In genomic region chr4:188976644-188977115, GRCh38 we compare ENCODE assay signal across 8 cellular contexts.
DNase-seq lines count a peak whose midpoint lies in the region; ATAC-seq and TF ChIP-seq lines count a peak whose summit lies in the region.

No MANE protein-coding gene starts in this region.

- no peak for TF ChIP-seq CTCF in GM23338 (conservative IDR thresholded peaks at IDR 0.05; ENCODE audit: low read depth in 2 of 2)
- no peak for TF ChIP-seq CTCF in endodermal cell (conservative IDR thresholded peaks at IDR 0.05)
- no peak for TF ChIP-seq CTCF in osteocyte (IDR thresholded peaks at IDR 0.05)

- H3K4me3 ChIP-seq in GM23338 (no peak overlapping the region), endodermal cell (ENCODE audit: low read length) (peak overlapping the region; percentile 65)

- peak overlapping the region; percentile 10; the same call in 1 of the 2 replicates for H3K4me2 ChIP-seq in GM23338

- H3K9ac ChIP-seq in endodermal cell (ENCODE audit: extremely low read depth, low read length, poor library complexity, severe bottlenecking): peak overlapping the region; percentile 60

- H3K9me2 ChIP-seq in GM23338 (ENCODE audit: insufficient read depth): no peaks in the 10 kb centered on the region

- H3F3A ChIP-seq in GM23338 (replicated peaks; ENCODE audit: low read depth): 0 out of 2 replicates have a peak, but pooled peaks cover 8% of the 10 kb centered on the region

- WGBS in endodermal cell (ENCODE audit: insufficient coverage in 1 of 2, insufficient read length in 1 of 2), 2 experiments: 6% methylated on average over 1 of the region's 2 CpGs; no CpG with 5 or more reads in 1 of the 2 experiments

- H3K4me1 ChIP-seq in GM23338 (ENCODE audit: insufficient read depth) (peaks cover 25% of the 10 kb centered on the region), endodermal cell (ENCODE audit: control insufficient read depth, insufficient read depth, low read length) (peaks cover 19% of the 10 kb centered on the region)

- H3K9me3 ChIP-seq in endodermal cell (ENCODE audit: control insufficient read depth, low read length): peaks cover 5% of the 10 kb centered on the region

- no peaks in the 10 kb centered on the region for H3K27me3 ChIP-seq in GM23338 (ENCODE audit: insufficient read depth)
- H3K27me3 ChIP-seq in endodermal cell (ENCODE audit: control insufficient read depth, insufficient read depth, low read length, poor library complexity, severe bottlenecking): no peaks in the 10 kb centered on the region

- POLR2A ChIA-PET in activated CD4-positive, alpha-beta T cell treated with anti-CD3 and anti-CD28 coated beads for 36 hours (lab: Charles Lee): no interaction called here

- intact Hi-C loops in activated CD4-positive, alpha-beta T cell treated with anti-CD3 and anti-CD28 coated beads for 36 hours (cut with DNase I, micrococcal nuclease): no loop called here

- H3K9me3 Mint-ChIP-seq in GM23338: peaks cover 17% of the 10 kb centered on the region
- peaks cover 13% of the 10 kb centered on the region for H3K9me3 Mint-ChIP-seq in endodermal cell
- peaks cover 4% of the 10 kb centered on the region for H3K9me3 Mint-ChIP-seq in osteocyte (ENCODE audit: unreplicated experiment)
- H3K9me3 Mint-ChIP-seq in activated CD4-positive, alpha-beta T cell treated with anti-CD3 and anti-CD28 coated beads for 36 hours (ENCODE audit: low read depth): peaks cover 7% of the 10 kb centered on the region

- ATAC-seq in GM23338: peak; percentile 100
- no peak for ATAC-seq in activated CD4-positive, alpha-beta T cell treated with anti-CD3 and anti-CD28 coated beads for 36 hours

- CTCF ChIA-PET in activated CD4-positive, alpha-beta T cell treated with anti-CD3 and anti-CD28 coated beads for 36 hours (lab: Charles Lee): no interaction called here

- H3K36me3 ChIP-seq in GM23338 (ENCODE audit: insufficient read depth) (no peaks in the 10 kb centered on the region), endodermal cell (ENCODE audit: control insufficient read depth, insufficient read depth, low read length) (no peaks in the 10 kb centered on the region)

- H3K27ac ChIP-seq in GM23338 (ENCODE audit: low read depth) (peak overlapping the region; percentile 96), endodermal cell (ENCODE audit: low read depth, low read length) (peak overlapping the region; percentile 79)

- DNase-seq in GM23338 (ENCODE audit: low spot score): peak; percentile 84
- DNase-seq in NCI-H345 (lab: John Stamatoyannopoulos, UW): peak; percentile 73
- DNase-seq in endodermal cell: peak; percentile 81
- DNase-seq in osteocyte (ENCODE audit: extremely low spot score, unreplicated experiment): no peak
- no peak for DNase-seq in middle frontal gyrus (ENCODE audit: extremely low spot score, low spot score)
- no peak for DNase-seq in activated CD4-positive, alpha-beta T cell treated with anti-CD3 and anti-CD28 coated beads for 36 hours
- DNase-seq in RKO (ENCODE audit: low spot score): no peak
- DNase-seq in stimulated activated CD4-positive, alpha-beta T cell treated with anti-CD3 and anti-CD28 coated beads, Interleukin-2, amount 100 ng/mL, for 48 hours: no peak

- peak overlapping the region; percentile 54; the same call in 2 of the 3 replicates for H3K4me3 Mint-ChIP-seq in GM23338
- peak overlapping the region; percentile 29 for H3K4me3 Mint-ChIP-seq in endodermal cell
- H3K4me3 Mint-ChIP-seq in osteocyte (ENCODE audit: unreplicated experiment): peak overlapping the region; percentile 60
- no peak overlapping the region for H3K4me3 Mint-ChIP-seq in activated CD4-positive, alpha-beta T cell treated with anti-CD3 and anti-CD28 coated beads for 36 hours

- H3K27ac Mint-ChIP-seq in GM23338 (peak overlapping the region; percentile 98), endodermal cell (peak overlapping the region; percentile 96), osteocyte (ENCODE audit: unreplicated experiment) (peak overlapping the region; percentile 95)
- H3K27ac Mint-ChIP-seq in activated CD4-positive, alpha-beta T cell treated with anti-CD3 and anti-CD28 coated beads for 36 hours: no peak overlapping the region

- no peaks in the 10 kb centered on the region for H3K79me2 ChIP-seq in GM23338 (replicated peaks; ENCODE audit: insufficient read depth)

- H3K4me1 Mint-ChIP-seq in GM23338 (peaks cover 26% of the 10 kb centered on the region), endodermal cell (peaks cover 23% of the 10 kb centered on the region), osteocyte (ENCODE audit: unreplicated experiment) (peaks cover 43% of the 10 kb centered on the region)
- no peaks in the 10 kb centered on the region for H3K4me1 Mint-ChIP-seq in activated CD4-positive, alpha-beta T cell treated with anti-CD3 and anti-CD28 coated beads for 36 hours

- H3K27me3 Mint-ChIP-seq in GM23338 (ENCODE audit: insufficient read depth, low read depth, poor library complexity) (peaks cover 2% of the 10 kb centered on the region), endodermal cell (ENCODE audit: insufficient read depth) (no peaks in the 10 kb centered on the region), osteocyte (ENCODE audit: unreplicated experiment) (no peaks in the 10 kb centered on the region)
- no peaks in the 10 kb centered on the region for H3K27me3 Mint-ChIP-seq in activated CD4-positive, alpha-beta T cell treated with anti-CD3 and anti-CD28 coated beads for 36 hours

- peaks cover 17% of the 10 kb centered on the region for H3K36me3 Mint-ChIP-seq in GM23338 (ENCODE audit: low read depth)
- H3K36me3 Mint-ChIP-seq in endodermal cell (ENCODE audit: low read depth): peaks cover 2% of the 10 kb centered on the region
- H3K36me3 Mint-ChIP-seq in osteocyte (ENCODE audit: unreplicated experiment): no peaks in the 10 kb centered on the region
- no peaks in the 10 kb centered on the region for H3K36me3 Mint-ChIP-seq in activated CD4-positive, alpha-beta T cell treated with anti-CD3 and anti-CD28 coated beads for 36 hours (ENCODE audit: low read depth)

- H4K20me1 ChIP-seq in GM23338 (replicated peaks; ENCODE audit: insufficient read depth): no peaks in the 10 kb centered on the region

- no peak overlapping the region for H2AFZ ChIP-seq in GM23338

TF ChIP-seq in GM23338, 12 proteins besides CTCF, POLR2A, EP300 and RAD21 (continues in another document):
- no peak for TF ChIP-seq ZNF331 (CRISPR knock-in tag; IDR thresholded peaks at IDR 0.05; ENCODE audit: low read depth)
- no peak for TF ChIP-seq JUNB (IDR thresholded peaks at IDR 0.05; ENCODE audit: unreplicated experiment)
- no peak for TF ChIP-seq STAT1 (IDR thresholded peaks at IDR 0.05; ENCODE audit: unreplicated experiment)
- TF ChIP-seq ZNF462 (CRISPR knock-in tag; IDR thresholded peaks at IDR 0.05): peak; percentile 94
- TF ChIP-seq NANOG (IDR thresholded peaks at IDR 0.05; ENCODE audit: borderline replicate concordance): peak; percentile 78; the same call in 1 of the 2 replicates

Comparison
In these comparisons a context has a peak if more than half of its experiments do, and no peak if none do; other contexts are left out.
1. DNase-seq: peak in GM23338 (single experiment), NCI-H345 (single experiment) and endodermal cell (single experiment); none in osteocyte (single experiment), middle frontal gyrus (single experiment), activated CD4-positive, alpha-beta T cell treated with anti-CD3 and anti-CD28 coated beads for 36 hours (single experiment), RKO (single experiment) and stimulated activated CD4-positive, alpha-beta T cell treated with anti-CD3 and anti-CD28 coated beads, Interleukin-2, amount 100 ng/mL, for 48 hours (0 of 2).